Comparison of ENCODE assay signal across 12 cellular contexts in the genomic region with DNA sequence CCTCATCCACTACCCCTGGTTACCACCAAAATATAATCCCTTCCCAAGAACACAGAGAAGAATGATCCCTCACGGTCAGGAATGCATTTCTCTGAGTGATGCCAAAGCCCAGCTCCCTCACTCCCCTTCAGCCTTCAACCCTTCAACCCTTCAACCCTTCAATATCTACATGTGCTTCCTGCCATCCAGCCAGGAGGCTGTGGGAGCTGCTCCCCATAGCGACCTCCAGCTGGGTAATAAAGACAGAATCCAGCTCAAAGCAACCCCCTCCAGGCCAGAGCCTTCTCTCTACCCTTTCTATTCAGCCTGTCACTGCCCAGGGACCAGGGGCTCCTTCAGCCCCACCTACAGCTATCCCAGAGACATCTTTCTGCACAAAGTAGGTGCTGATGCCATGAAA. TPM values are rescaled to one million over a fixed set of nuclear protein-coding genes. Genes with fewer than 3 reads are reported as not detected.
A peak's percentile ranks its signal among the peaks of the same experiment; 100 is the strongest.
DNase-seq lines count a peak whose midpoint lies in the region; ATAC-seq and TF ChIP-seq lines count a peak whose summit lies in the region.
"Had no signal": no experiment of that assay in that cellular context is flagged by ENCODE, and none has a peak within 500 bp of the region (broad histone marks: within the 10 kb centered on the region; RNA-seq: fewer than 3 reads in every experiment).

No MANE protein-coding gene starts in this region.

- peak overlapping the region; percentile 32 for H3K27ac Mint-ChIP-seq in T-helper 2 cell treated with Interferon-gamma antibody and Interleukin-4, amounts not matched to agents 5 μg/mL and 100 μg/mL, for 36 hours
- peak overlapping the region; percentile 97 for H3K27ac Mint-ChIP-seq in T-helper 17 cell

- in situ Hi-C loops in gastrocnemius medialis (cut with MboI; ENCODE audit: low sequenced_read_pairs in 4 of 4): no loop called here

- no peaks in the 10 kb centered on the region for H3K9me3 Mint-ChIP-seq in T-helper 2 cell treated with Interferon-gamma antibody and Interleukin-4, amounts not matched to agents 5 μg/mL and 100 μg/mL, for 36 hours

- no peak for DNase-seq in T-helper 2 cell treated with Interferon-gamma antibody and Interleukin-4, amounts not matched to agents 5 μg/mL and 100 μg/mL, for 36 hours (ENCODE audit: low spot score)
- DNase-seq in T-helper 2 cell: no peak
- no peak for DNase-seq in T-helper 17 cell
- no peak for DNase-seq in gastrocnemius medialis
- DNase-seq in cerebellar cortex (ENCODE audit: low spot score): no peak
- DNase-seq in GM03348 (ENCODE audit: low spot score): no peak
- DNase-seq: activated effector memory CD4-positive, alpha-beta T cell treated with Interleukin-2 at 50 U/mL for 16 hours; T1000 had no signal

- H3K4me1 ChIP-seq in gastroesophageal sphincter (peaks cover 0 to 79% (median 53%) of the 10 kb centered on the region in 3 donors), gastrocnemius medialis (peaks cover 65 to 70% of the 10 kb centered on the region in 2 donors)

- H3K36me3 ChIP-seq in gastroesophageal sphincter: peaks cover 0 to 52% of the 10 kb centered on the region in 2 donors
- H3K36me3 ChIP-seq in gastrocnemius medialis: peaks cover 0 to 37% of the 10 kb centered on the region in 2 donors

- TF ChIP-seq CTCF in gastroesophageal sphincter (IDR thresholded peaks at IDR 0.05) (no peak), gastrocnemius medialis (IDR thresholded peaks at IDR 0.05 in 4 of 5, conservative IDR thresholded peaks at IDR 0.05 in 1 of 5) (no peak)

- intact Hi-C loops in gastrocnemius medialis (cut with DNase I; ENCODE audit: low total_unique reads): loop anchor here (2.0 kb wide), 1 partner anchor 23 kb away; no protein-coding TSS in a partner anchor

- H3K4me3 Mint-ChIP-seq in T-helper 2 cell treated with Interferon-gamma antibody and Interleukin-4, amounts not matched to agents 5 μg/mL and 100 μg/mL, for 36 hours: no peak overlapping the region
- H3K4me3 Mint-ChIP-seq in T-helper 17 cell: no peak overlapping the region

- H3K36me3 Mint-ChIP-seq in T-helper 2 cell treated with Interferon-gamma antibody and Interleukin-4, amounts not matched to agents 5 μg/mL and 100 μg/mL, for 36 hours (ENCODE audit: low read depth): peaks cover 40% of the 10 kb centered on the region
- H3K36me3 Mint-ChIP-seq in T-helper 17 cell (ENCODE audit: low read depth): no peaks in the 10 kb centered on the region

- peak overlapping the region in 3 of 4 donors; percentile 53 to 59 (median 55) for H3K27ac ChIP-seq in gastroesophageal sphincter
- peak overlapping the region; percentile 74 to 88 (median 77) for H3K27ac ChIP-seq in gastrocnemius medialis

- peaks cover 28% of the 10 kb centered on the region for H3K4me1 Mint-ChIP-seq in T-helper 2 cell treated with Interferon-gamma antibody and Interleukin-4, amounts not matched to agents 5 μg/mL and 100 μg/mL, for 36 hours (ENCODE audit: low read depth)
- peaks cover 32% of the 10 kb centered on the region for H3K4me1 Mint-ChIP-seq in T-helper 17 cell

- no peaks in the 10 kb centered on the region for H3K9me3 ChIP-seq in T-helper 17 cell (ENCODE audit: control insufficient read depth, low read length, poor library complexity, severe bottlenecking)
- H3K9me3 ChIP-seq in gastroesophageal sphincter: no peaks in the 10 kb centered on the region
- no peaks in the 10 kb centered on the region for H3K9me3 ChIP-seq in gastrocnemius medialis

- H3K27me3 Mint-ChIP-seq in T-helper 2 cell treated with Interferon-gamma antibody and Interleukin-4, amounts not matched to agents 5 μg/mL and 100 μg/mL, for 36 hours (ENCODE audit: low read depth): no peaks in the 10 kb centered on the region
- no peaks in the 10 kb centered on the region for H3K27me3 Mint-ChIP-seq in T-helper 17 cell

- WGBS in gastroesophageal sphincter (ENCODE audit: low coverage in 1 of 2), 2 donors: 0 to 20% methylated on average over 1 of the region's 2 CpGs

- no peaks in the 10 kb centered on the region for H3K27me3 ChIP-seq in gastroesophageal sphincter
- H3K27me3 ChIP-seq in gastrocnemius medialis: no peaks in the 10 kb centered on the region

- ATAC-seq in T-helper 17 cell (no peak), gastroesophageal sphincter (no peak), gastrocnemius medialis (no peak), HG02981 (IDR thresholded peaks at IDR 0.05; ENCODE audit: unreplicated experiment) (no peak)

- H3K4me3 ChIP-seq in gastroesophageal sphincter: peak overlapping the region in 1 of 2 donors; percentile 13
- H3K4me3 ChIP-seq in gastrocnemius medialis: no peak overlapping the region

- no peak for TF ChIP-seq POLR2A in gastroesophageal sphincter (IDR thresholded peaks at IDR 0.05)
- TF ChIP-seq POLR2A in gastrocnemius medialis (IDR thresholded peaks at IDR 0.05): no peak

- no peak for TF ChIP-seq EP300 in gastroesophageal sphincter (IDR thresholded peaks at IDR 0.05)

RNA-seq across cellular contexts. Expression of a gene that starts 2.7 kb away (rescaled TPM):
- total RNA-seq in T-helper 17 cell (10 to 100 TPM; 58.0 to 65.9 TPM), gastroesophageal sphincter (100 to 1,000 TPM in 1 of 4 donors, 10 to 100 TPM in 3; 57.3 to 105 (median 64.0) TPM), gastrocnemius medialis (10 to 100 TPM; 11.1 to 34.8 (median 24.6) TPM)

RNA-seq across cellular contexts. Expression of a gene that starts 3.1 kb away (rescaled TPM):
- 10 to 100 TPM; 11.0 to 14.7 TPM for total RNA-seq in T-helper 17 cell
- total RNA-seq in gastroesophageal sphincter: 10 to 100 TPM in 3 of 4 donors, 1 to 10 TPM in 1; 4.7 to 14.2 (median 10.4) TPM
- total RNA-seq in gastrocnemius medialis: 10 to 100 TPM; 17.7 to 25.2 (median 19.3) TPM

RNA-seq across cellular contexts. Expression of a gene that starts 21.3 kb away (rescaled TPM):
- total RNA-seq in T-helper 17 cell (not detected), gastroesophageal sphincter (1 to 10 TPM in 1 of 4 donors, under 1 TPM in 1, not detected in 2; 0.62 to 3.6 TPM), gastrocnemius medialis (1 to 10 TPM in 2 of 4 donors, not detected in 2; 1.4 to 3.0 TPM)
- total RNA-seq: A673, omental fat pad had no signal
